In genomic region chr1:213466578-213466977, GRCh38 we compare ENCODE assay signal across 27 cellular contexts.
"Had no signal": no experiment of that assay in that cellular context is flagged by ENCODE, and none has a peak within 500 bp of the region (broad histone marks: within the 10 kb centered on the region; RNA-seq: fewer than 3 reads in every experiment).

No MANE protein-coding gene starts in this region.

- H3K4me1 ChIP-seq: SJSA1 had no signal

- H3K36me3 Mint-ChIP-seq: activated CD8-positive, alpha-beta memory T cell treated with anti-CD3 and anti-CD28 coated beads, Interleukin-2, amount 10 ng/mL, durations not matched to agents 7 days and 5 days; activated naive CD4-positive, alpha-beta T cell treated with anti-CD3 and anti-CD28 coated beads, Interleukin-2, amount 50 U/mL, for 24 hours; brain; WTC11 had no signal

- H3K4me1 Mint-ChIP-seq: activated CD8-positive, alpha-beta memory T cell treated with anti-CD3 and anti-CD28 coated beads, Interleukin-2, amount 10 ng/mL, durations not matched to agents 7 days and 5 days; activated naive CD4-positive, alpha-beta T cell treated with anti-CD3 and anti-CD28 coated beads, Interleukin-2, amount 50 U/mL, for 24 hours; brain; central memory CD8-positive, alpha-beta T cell; T-helper 17 cell had no signal

- H3K27ac Mint-ChIP-seq: activated CD8-positive, alpha-beta memory T cell treated with anti-CD3 and anti-CD28 coated beads, Interleukin-2, amount 10 ng/mL, durations not matched to agents 7 days and 5 days; activated naive CD4-positive, alpha-beta T cell treated with anti-CD3 and anti-CD28 coated beads, Interleukin-2, amount 50 U/mL, for 24 hours; activated T-cell treated with anti-CD3 and anti-CD28 coated beads, Interleukin-2, amount 50 U/mL, for 24 hours; activated T-helper 1 cell treated with anti-CD3 and anti-CD28 coated beads, Interleukin-12 subunit alpha, Interleukin-12 subunit beta, Interleukin-2, Interleukin-4 antibody, amounts not matched to agents 30 ng/mL and 10 ng/mL and 1 ng/mL, durations not matched to agents 14 hours and 24 hours and 36 hours; brain; T-helper 17 cell; WTC11 had no signal

- H3K4me3 ChIP-seq: SJSA1 had no signal

- H3K27me3 ChIP-seq: SJSA1 had no signal

- H3K9me3 Mint-ChIP-seq: activated naive CD4-positive, alpha-beta T cell treated with anti-CD3 and anti-CD28 coated beads, Interleukin-2, amount 50 U/mL, for 24 hours; activated T-cell treated with anti-CD3 and anti-CD28 coated beads, Interleukin-2, amount 50 U/mL, for 24 hours; activated T-helper 1 cell treated with anti-CD3 and anti-CD28 coated beads, Interleukin-12 subunit alpha, Interleukin-12 subunit beta, Interleukin-2, Interleukin-4 antibody, amounts not matched to agents 30 ng/mL and 10 ng/mL and 1 ng/mL, durations not matched to agents 14 hours and 24 hours and 36 hours; central memory CD8-positive, alpha-beta T cell had no signal

- H3K9me3 ChIP-seq: SJSA1 had no signal

- H3K36me3 ChIP-seq: SJSA1 had no signal

- ATAC-seq: activated CD8-positive, alpha-beta memory T cell treated with anti-CD3 and anti-CD28 coated beads, Interleukin-2, amount 10 ng/mL, durations not matched to agents 7 days and 5 days; T-helper 17 cell; WTC11 had no signal

- H3K27me3 Mint-ChIP-seq: activated CD8-positive, alpha-beta memory T cell treated with anti-CD3 and anti-CD28 coated beads, Interleukin-2, amount 10 ng/mL, durations not matched to agents 7 days and 5 days; central memory CD8-positive, alpha-beta T cell had no signal

- H3K27ac ChIP-seq: SJSA1 had no signal

- H3K4me3 Mint-ChIP-seq: activated CD8-positive, alpha-beta memory T cell treated with anti-CD3 and anti-CD28 coated beads, Interleukin-2, amount 10 ng/mL, durations not matched to agents 7 days and 5 days; activated naive CD4-positive, alpha-beta T cell treated with anti-CD3 and anti-CD28 coated beads, Interleukin-2, amount 50 U/mL, for 24 hours; activated T-cell treated with anti-CD3 and anti-CD28 coated beads, Interleukin-2, amount 50 U/mL, for 24 hours; activated T-helper 1 cell treated with anti-CD3 and anti-CD28 coated beads, Interleukin-12 subunit alpha, Interleukin-12 subunit beta, Interleukin-2, Interleukin-4 antibody, amounts not matched to agents 30 ng/mL and 10 ng/mL and 1 ng/mL, durations not matched to agents 14 hours and 24 hours and 36 hours; brain; central memory CD8-positive, alpha-beta T cell; T-helper 17 cell; WTC11 had no signal

- DNase-seq: activated CD4-positive, alpha-beta T cell treated with anti-CD3 and anti-CD28 coated beads for 48 hours; activated CD4-positive, alpha-beta T cell treated with anti-CD3 and anti-CD28 coated beads, Interleukin-2, amount 50 U/mL, for 48 hours; activated CD4-positive, CD25-positive, alpha-beta regulatory T cell treated with anti-CD3 and anti-CD28 coated beads, Interleukin-2, amount 50 U/mL, for 72 hours; activated CD8-positive, alpha-beta memory T cell treated with anti-CD3 and anti-CD28 coated beads, Interleukin-2, amount 10 ng/mL, durations not matched to agents 7 days and 5 days; activated effector memory CD4-positive, alpha-beta T cell treated with Interleukin-2 at 50 U/mL for 16 hours; activated naive CD4-positive, alpha-beta T cell; activated T-cell treated with anti-CD3 and anti-CD28 coated beads, Interleukin-2, amount 50 U/mL, for 24 hours; amniotic stem cell; Karpas-422; NCI-H1105 treated with DMSO at 0.1 percent for 48 hours; NCI-H1930; NCI-H2171; NCI-H2227 treated with DMSO at 0.1 percent for 48 hours; NCI-H446 treated with DMSO at 0.1 percent for 48 hours; NCI-H524 treated with DMSO at 0.1 percent for 48 hours; NCI-H748 treated with DMSO at 0.1 percent for 48 hours; SHP77; T-helper 17 cell; T-helper 9 cell had no signal

- FAIRE-seq: astrocyte, RCC 7860 had no signal
